8 cellular contexts compared by ENCODE assay signal in genomic region chr16:87392823-87393679, GRCh38. TPM values are rescaled to one million over a fixed set of nuclear protein-coding genes. Genes with fewer than 3 reads are reported as not detected.
DNase-seq lines count a peak whose midpoint lies in the region; ATAC-seq and TF ChIP-seq lines count a peak whose summit lies in the region.

No MANE protein-coding gene starts in this region.

- TF ChIP-seq CTCF in ascending aorta (IDR thresholded peaks at IDR 0.05) (peak; percentile 19 to 43 (median 23)), psoas muscle (IDR thresholded peaks at IDR 0.05) (peak; percentile 30)

- H3K9me3 ChIP-seq in BLaER1: no peaks in the 10 kb centered on the region
- H3K9me3 ChIP-seq in ascending aorta: no peaks in the 10 kb centered on the region
- no peaks in the 10 kb centered on the region for H3K9me3 ChIP-seq in psoas muscle

- intact Hi-C loops in ascending aorta (cut with DNase I) (loop anchor here (1.0 to 5.0 kb wide), 4 partner anchors 76 to 374 kb away; partner anchors contain the start of genes C16orf95, KLHDC4 and ZCCHC14), psoas muscle (cut with DNase I) (loop anchor here (2.0 to 5.0 kb wide), 2 partner anchors 68 to 76 kb away; partner anchors contain the start of gene C16orf95 (in 1 of the 2))

- DNase-seq in RPMI8226 (peak; percentile 40), ascending aorta (ENCODE audit: low spot score in 2 of 2) (peak in 1 of 2 donors; percentile 77), hippocampal formation (lab: John Stamatoyannopoulos, UW) (peak; percentile 17 to 54), psoas muscle (peak in 1 of 2 donors; percentile 72), NCI-H1930 (lab: John Stamatoyannopoulos, UW) (no peak), cerebellar nuclear complex (lab: John Stamatoyannopoulos, UW) (no peak)

- ATAC-seq in GM21737 (IDR thresholded peaks at IDR 0.05; ENCODE audit: unreplicated experiment) (peak; percentile 3), psoas muscle (no peak)

- H3K36me3 ChIP-seq in BLaER1: peaks cover 14% of the 10 kb centered on the region
- no peaks in the 10 kb centered on the region for H3K36me3 ChIP-seq in ascending aorta
- peaks cover 0 to 8% of the 10 kb centered on the region in 2 donors for H3K36me3 ChIP-seq in psoas muscle (ENCODE audit: insufficient read depth in 1 of 2, low read depth in 1 of 2)

- peak overlapping the region; percentile 93 for H3K4me3 ChIP-seq in BLaER1
- peak overlapping the region; percentile 94 for H3K4me3 ChIP-seq in ascending aorta
- peak overlapping the region; percentile 79 for H3K4me3 ChIP-seq in psoas muscle

- H3K4me1 ChIP-seq in BLaER1 (peaks cover 59% of the 10 kb centered on the region), ascending aorta (peaks cover 0 to 21% of the 10 kb centered on the region in 2 donors), psoas muscle (peaks cover 48% of the 10 kb centered on the region)

- peak overlapping the region; percentile 98 for H3K9ac ChIP-seq in BLaER1

- peak overlapping the region; percentile 92 for H3K4me2 ChIP-seq in BLaER1

- 1 to 3% (median 1%) methylated on average over 44 to 53 of the region's 53 CpGs for WGBS in psoas muscle, 3 donors

- H4K20me1 ChIP-seq in BLaER1: peaks cover 59% of the 10 kb centered on the region

- H3K27ac ChIP-seq in BLaER1: peak overlapping the region; percentile 97
- peak overlapping the region; percentile 79 to 94 for H3K27ac ChIP-seq in ascending aorta
- peak overlapping the region; percentile 99 for H3K27ac ChIP-seq in psoas muscle

- H3K27me3 ChIP-seq in BLaER1: no peaks in the 10 kb centered on the region
- no peaks in the 10 kb centered on the region for H3K27me3 ChIP-seq in ascending aorta
- H3K27me3 ChIP-seq in psoas muscle (ENCODE audit: insufficient read depth in 3 of 3, low read length in 2 of 3): no peaks in the 10 kb centered on the region

RNA-seq across cellular contexts. Expression of gene MAP1LC3B, which starts 0.9 kb away (rescaled TPM):
- total RNA-seq in ascending aorta (37.0 TPM), psoas muscle (100 to 1,000 TPM; 117 to 189 (median 142) TPM)
- polyA plus RNA-seq in psoas muscle: 100 to 1,000 TPM; 114 to 189 (median 158) TPM

RNA-seq across cellular contexts. Expression of gene FBXO31, which starts 9.5 kb away (rescaled TPM):
- total RNA-seq in ascending aorta: 224 TPM
- 100 to 1,000 TPM in 1 of 4 donors, 10 to 100 TPM in 3; 88.1 to 103 (median 98.5) TPM for total RNA-seq in psoas muscle
- 10 to 100 TPM; 26.3 to 95.3 (median 48.0) TPM for polyA plus RNA-seq in psoas muscle

Comparison
In these comparisons a context has a peak if more than half of its experiments do, and no peak if none do; other contexts are left out.
1. DNase-seq: peak in RPMI8226 (single experiment) and hippocampal formation (2 of 2); none in NCI-H1930 (0 of 2) and cerebellar nuclear complex (0 of 2).
2. Peak in every context shown above with its lines, with median percentiles within 50 percentile points of each other: H3K27ac ChIP-seq and H3K4me3 ChIP-seq.